Comparison of ENCODE assay signal across 1 cellular context in the genomic region with DNA sequence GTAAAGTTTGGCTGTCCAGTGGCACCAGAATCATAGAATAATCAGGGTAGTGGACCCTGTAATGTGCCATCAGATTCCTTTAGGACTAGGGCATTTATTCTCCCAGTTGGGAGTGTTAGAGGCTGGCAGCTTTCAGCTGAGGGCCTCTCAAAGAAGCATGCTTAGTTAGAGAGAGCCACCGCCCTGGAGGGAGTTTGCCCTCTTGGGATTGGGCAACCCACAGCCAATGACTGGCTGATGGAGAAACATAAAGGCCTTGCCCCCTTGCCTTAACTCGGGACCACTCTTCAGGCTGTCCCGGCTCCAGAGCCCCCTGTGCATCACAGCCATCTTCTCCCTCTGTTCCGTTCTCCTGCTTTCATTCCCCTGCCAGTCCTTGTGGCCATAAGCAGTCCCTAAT.
TF ChIP-seq lines count a peak whose summit lies in the region.

No MANE protein-coding gene starts in this region.

TF ChIP-seq in WTC11, 78 proteins besides CTCF, POLR2A, EP300 and RAD21 (continued from another document):
- TF ChIP-seq, protein P1, sequence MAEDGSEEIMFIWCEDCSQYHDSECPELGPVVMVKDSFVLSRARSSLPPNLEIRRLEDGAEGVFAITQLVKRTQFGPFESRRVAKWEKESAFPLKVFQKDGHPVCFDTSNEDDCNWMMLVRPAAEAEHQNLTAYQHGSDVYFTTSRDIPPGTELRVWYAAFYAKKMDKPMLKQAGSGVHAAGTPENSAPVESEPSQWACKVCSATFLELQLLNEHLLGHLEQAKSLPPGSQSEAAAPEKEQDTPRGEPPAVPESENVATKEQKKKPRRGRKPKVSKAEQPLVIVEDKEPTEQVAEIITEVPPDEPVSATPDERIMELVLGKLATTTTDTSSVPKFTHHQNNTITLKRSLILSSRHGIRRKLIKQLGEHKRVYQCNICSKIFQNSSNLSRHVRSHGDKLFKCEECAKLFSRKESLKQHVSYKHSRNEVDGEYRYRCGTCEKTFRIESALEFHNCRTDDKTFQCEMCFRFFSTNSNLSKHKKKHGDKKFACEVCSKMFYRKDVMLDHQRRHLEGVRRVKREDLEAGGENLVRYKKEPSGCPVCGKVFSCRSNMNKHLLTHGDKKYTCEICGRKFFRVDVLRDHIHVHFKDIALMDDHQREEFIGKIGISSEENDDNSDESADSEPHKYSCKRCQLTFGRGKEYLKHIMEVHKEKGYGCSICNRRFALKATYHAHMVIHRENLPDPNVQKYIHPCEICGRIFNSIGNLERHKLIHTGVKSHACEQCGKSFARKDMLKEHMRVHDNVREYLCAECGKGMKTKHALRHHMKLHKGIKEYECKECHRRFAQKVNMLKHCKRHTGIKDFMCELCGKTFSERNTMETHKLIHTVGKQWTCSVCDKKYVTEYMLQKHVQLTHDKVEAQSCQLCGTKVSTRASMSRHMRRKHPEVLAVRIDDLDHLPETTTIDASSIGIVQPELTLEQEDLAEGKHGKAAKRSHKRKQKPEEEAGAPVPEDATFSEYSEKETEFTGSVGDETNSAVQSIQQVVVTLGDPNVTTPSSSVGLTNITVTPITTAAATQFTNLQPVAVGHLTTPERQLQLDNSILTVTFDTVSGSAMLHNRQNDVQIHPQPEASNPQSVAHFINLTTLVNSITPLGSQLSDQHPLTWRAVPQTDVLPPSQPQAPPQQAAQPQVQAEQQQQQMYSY (CRISPR knock-in tag; IDR thresholded peaks at IDR 0.05), result no peak
- TF ChIP-seq RELA (CRISPR knock-in tag; IDR thresholded peaks at IDR 0.05; ENCODE audit: borderline replicate concordance), result no peak
- TF ChIP-seq OVOL2 (CRISPR knock-in tag; IDR thresholded peaks at IDR 0.05; ENCODE audit: borderline replicate concordance), result no peak
- no peak for TF ChIP-seq ZNF121 (CRISPR knock-in tag; IDR thresholded peaks at IDR 0.05)
- TF ChIP-seq FOXP1 (CRISPR knock-in tag; IDR thresholded peaks at IDR 0.05; ENCODE audit: borderline replicate concordance), result no peak
- TF ChIP-seq, protein P2, sequence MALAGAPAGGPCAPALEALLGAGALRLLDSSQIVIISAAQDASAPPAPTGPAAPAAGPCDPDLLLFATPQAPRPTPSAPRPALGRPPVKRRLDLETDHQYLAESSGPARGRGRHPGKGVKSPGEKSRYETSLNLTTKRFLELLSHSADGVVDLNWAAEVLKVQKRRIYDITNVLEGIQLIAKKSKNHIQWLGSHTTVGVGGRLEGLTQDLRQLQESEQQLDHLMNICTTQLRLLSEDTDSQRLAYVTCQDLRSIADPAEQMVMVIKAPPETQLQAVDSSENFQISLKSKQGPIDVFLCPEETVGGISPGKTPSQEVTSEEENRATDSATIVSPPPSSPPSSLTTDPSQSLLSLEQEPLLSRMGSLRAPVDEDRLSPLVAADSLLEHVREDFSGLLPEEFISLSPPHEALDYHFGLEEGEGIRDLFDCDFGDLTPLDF (CRISPR knock-in tag; IDR thresholded peaks at IDR 0.05), result no peak
- no peak for TF ChIP-seq GTF2I (CRISPR knock-in tag; conservative IDR thresholded peaks at IDR 0.05)
- TF ChIP-seq, protein P3, sequence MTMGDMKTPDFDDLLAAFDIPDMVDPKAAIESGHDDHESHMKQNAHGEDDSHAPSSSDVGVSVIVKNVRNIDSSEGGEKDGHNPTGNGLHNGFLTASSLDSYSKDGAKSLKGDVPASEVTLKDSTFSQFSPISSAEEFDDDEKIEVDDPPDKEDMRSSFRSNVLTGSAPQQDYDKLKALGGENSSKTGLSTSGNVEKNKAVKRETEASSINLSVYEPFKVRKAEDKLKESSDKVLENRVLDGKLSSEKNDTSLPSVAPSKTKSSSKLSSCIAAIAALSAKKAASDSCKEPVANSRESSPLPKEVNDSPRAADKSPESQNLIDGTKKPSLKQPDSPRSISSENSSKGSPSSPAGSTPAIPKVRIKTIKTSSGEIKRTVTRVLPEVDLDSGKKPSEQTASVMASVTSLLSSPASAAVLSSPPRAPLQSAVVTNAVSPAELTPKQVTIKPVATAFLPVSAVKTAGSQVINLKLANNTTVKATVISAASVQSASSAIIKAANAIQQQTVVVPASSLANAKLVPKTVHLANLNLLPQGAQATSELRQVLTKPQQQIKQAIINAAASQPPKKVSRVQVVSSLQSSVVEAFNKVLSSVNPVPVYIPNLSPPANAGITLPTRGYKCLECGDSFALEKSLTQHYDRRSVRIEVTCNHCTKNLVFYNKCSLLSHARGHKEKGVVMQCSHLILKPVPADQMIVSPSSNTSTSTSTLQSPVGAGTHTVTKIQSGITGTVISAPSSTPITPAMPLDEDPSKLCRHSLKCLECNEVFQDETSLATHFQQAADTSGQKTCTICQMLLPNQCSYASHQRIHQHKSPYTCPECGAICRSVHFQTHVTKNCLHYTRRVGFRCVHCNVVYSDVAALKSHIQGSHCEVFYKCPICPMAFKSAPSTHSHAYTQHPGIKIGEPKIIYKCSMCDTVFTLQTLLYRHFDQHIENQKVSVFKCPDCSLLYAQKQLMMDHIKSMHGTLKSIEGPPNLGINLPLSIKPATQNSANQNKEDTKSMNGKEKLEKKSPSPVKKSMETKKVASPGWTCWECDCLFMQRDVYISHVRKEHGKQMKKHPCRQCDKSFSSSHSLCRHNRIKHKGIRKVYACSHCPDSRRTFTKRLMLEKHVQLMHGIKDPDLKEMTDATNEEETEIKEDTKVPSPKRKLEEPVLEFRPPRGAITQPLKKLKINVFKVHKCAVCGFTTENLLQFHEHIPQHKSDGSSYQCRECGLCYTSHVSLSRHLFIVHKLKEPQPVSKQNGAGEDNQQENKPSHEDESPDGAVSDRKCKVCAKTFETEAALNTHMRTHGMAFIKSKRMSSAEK (CRISPR knock-in tag; IDR thresholded peaks at IDR 0.05; ENCODE audit: borderline replicate concordance), result no peak
- TF ChIP-seq, protein P4, sequence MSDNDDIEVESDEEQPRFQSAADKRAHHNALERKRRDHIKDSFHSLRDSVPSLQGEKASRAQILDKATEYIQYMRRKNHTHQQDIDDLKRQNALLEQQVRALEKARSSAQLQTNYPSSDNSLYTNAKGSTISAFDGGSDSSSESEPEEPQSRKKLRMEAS (CRISPR knock-in tag; IDR thresholded peaks at IDR 0.05), result no peak
- TF ChIP-seq FOXJ3 (CRISPR knock-in tag; IDR thresholded peaks at IDR 0.05; ENCODE audit: borderline replicate concordance), result no peak
